8 cellular contexts compared by ENCODE assay signal in genomic region chr3:53495518-53496501, GRCh38. TPM values are rescaled to one million over a fixed set of nuclear protein-coding genes. Genes with fewer than 3 reads are reported as not detected.
DNase-seq lines count a peak whose midpoint lies in the region; ATAC-seq and TF ChIP-seq lines count a peak whose summit lies in the region.

No MANE protein-coding gene starts in this region.

- H3K4me3 ChIP-seq in retinal pigment epithelial cell (ENCODE audit: low read length) (peak overlapping the region; percentile 56), Karpas-422 (ENCODE audit: low read length) (no peak overlapping the region)

- peaks cover 55% of the 10 kb centered on the region for H3K27me3 Mint-ChIP-seq in activated CD8-positive, alpha-beta T cell treated with anti-CD3 and anti-CD28 coated beads for 36 hours

- peaks cover 11% of the 10 kb centered on the region for H3K4me1 Mint-ChIP-seq in activated CD8-positive, alpha-beta T cell treated with anti-CD3 and anti-CD28 coated beads for 36 hours (ENCODE audit: low read depth)

- TF ChIP-seq CTCF in activated CD8-positive, alpha-beta T cell treated with anti-CD3 and anti-CD28 coated beads for 36 hours (IDR thresholded peaks at IDR 0.05): no peak
- no peak for TF ChIP-seq CTCF in retinal pigment epithelial cell (conservative IDR thresholded peaks at IDR 0.05; ENCODE audit: low read depth, low read length)

- no peaks in the 10 kb centered on the region for H3K9me3 ChIP-seq in Karpas-422 (ENCODE audit: low read length)

- H3K27ac ChIP-seq in Karpas-422 (ENCODE audit: low read length): no peak overlapping the region

- H3K79me2 ChIP-seq in Karpas-422 (ENCODE audit: low read length): no peaks in the 10 kb centered on the region

- intact Hi-C loops in activated CD8-positive, alpha-beta T cell treated with anti-CD3 and anti-CD28 coated beads for 36 hours (cut with micrococcal nuclease): no loop called here
- intact Hi-C loops in left ventricle myocardium superior (cut with micrococcal nuclease): no loop called here

- H2AFZ ChIP-seq in Karpas-422 (ENCODE audit: low read length): no peak overlapping the region

- no peaks in the 10 kb centered on the region for H3K36me3 ChIP-seq in Karpas-422 (ENCODE audit: insufficient read depth, low read length)

- CTCF ChIA-PET in activated CD8-positive, alpha-beta T cell treated with anti-CD3 and anti-CD28 coated beads for 36 hours (lab: Charles Lee): no interaction called here

- H3K27me3 ChIP-seq in Karpas-422 (ENCODE audit: low read length): no peaks in the 10 kb centered on the region

- no peaks in the 10 kb centered on the region for H3K9me3 Mint-ChIP-seq in activated CD8-positive, alpha-beta T cell treated with anti-CD3 and anti-CD28 coated beads for 36 hours

- no peak for ATAC-seq in activated CD8-positive, alpha-beta T cell treated with anti-CD3 and anti-CD28 coated beads for 36 hours
- ATAC-seq in left ventricle myocardium superior (peak; percentile 41), GM18907 (IDR thresholded peaks at IDR 0.05; ENCODE audit: unreplicated experiment) (no peak), HG02885 (IDR thresholded peaks at IDR 0.05; ENCODE audit: poor library complexity, unreplicated experiment) (no peak)

- POLR2A ChIA-PET in activated CD8-positive, alpha-beta T cell treated with anti-CD3 and anti-CD28 coated beads for 36 hours (lab: Charles Lee): no interaction called here

- DNase-seq in DMS79 treated with DMSO at 0.1 percent for 48 hours (lab: John Stamatoyannopoulos, UW): peak; percentile 15
- no peak for DNase-seq in DMS79 (lab: John Stamatoyannopoulos, UW)
- DNase-seq in activated CD8-positive, alpha-beta T cell treated with anti-CD3 and anti-CD28 coated beads for 36 hours: peak; percentile 4
- no peak for DNase-seq in left ventricle myocardium superior
- DNase-seq in retinal pigment epithelial cell (ENCODE audit: low read depth): no peak
- no peak for DNase-seq in Karpas-422

- H3K4me3 Mint-ChIP-seq in activated CD8-positive, alpha-beta T cell treated with anti-CD3 and anti-CD28 coated beads for 36 hours: peak overlapping the region; percentile 51

- H3K9me2 ChIP-seq in Karpas-422 (replicated peaks; ENCODE audit: insufficient read depth, low read length): no peaks in the 10 kb centered on the region

- no peak overlapping the region for H3K9ac ChIP-seq in Karpas-422 (ENCODE audit: low read length)

- H3K27ac Mint-ChIP-seq in activated CD8-positive, alpha-beta T cell treated with anti-CD3 and anti-CD28 coated beads for 36 hours: no peak overlapping the region

- no peaks in the 10 kb centered on the region for H3K36me3 Mint-ChIP-seq in activated CD8-positive, alpha-beta T cell treated with anti-CD3 and anti-CD28 coated beads for 36 hours (ENCODE audit: low read depth)

- H3K4me1 ChIP-seq in Karpas-422 (ENCODE audit: low read length): no peaks in the 10 kb centered on the region

- no peaks in the 10 kb centered on the region for H4K20me1 ChIP-seq in Karpas-422 (ENCODE audit: insufficient read depth, low read depth, low read length)

- H3K4me2 ChIP-seq in Karpas-422 (ENCODE audit: low read depth, low read length, poor library complexity, severe bottlenecking): no peak overlapping the region

RNA-seq across cellular contexts. Expression of gene CACNA1D, which starts 1.4 kb away (rescaled TPM):
- not detected for total RNA-seq in activated CD8-positive, alpha-beta T cell treated with anti-CD3 and anti-CD28 coated beads for 36 hours
- total RNA-seq in left ventricle myocardium superior: 1.0 TPM
- not detected in 2 replicates for total RNA-seq in Karpas-422 (2014; rRNA removed; shearing (Covaris generic); ENCODE audit: low replicate concordance)

Comparison
In these comparisons a context has a peak if more than half of its experiments do, and no peak if none do; other contexts are left out.
1. DNase-seq: peak in DMS79 treated with DMSO at 0.1 percent for 48 hours (single experiment) and activated CD8-positive, alpha-beta T cell treated with anti-CD3 and anti-CD28 coated beads for 36 hours (single experiment); none in DMS79 (single experiment), left ventricle myocardium superior (single experiment), retinal pigment epithelial cell (single experiment) and Karpas-422 (single experiment).